ENCODE assay signal across 35 cellular contexts in the genomic region with DNA sequence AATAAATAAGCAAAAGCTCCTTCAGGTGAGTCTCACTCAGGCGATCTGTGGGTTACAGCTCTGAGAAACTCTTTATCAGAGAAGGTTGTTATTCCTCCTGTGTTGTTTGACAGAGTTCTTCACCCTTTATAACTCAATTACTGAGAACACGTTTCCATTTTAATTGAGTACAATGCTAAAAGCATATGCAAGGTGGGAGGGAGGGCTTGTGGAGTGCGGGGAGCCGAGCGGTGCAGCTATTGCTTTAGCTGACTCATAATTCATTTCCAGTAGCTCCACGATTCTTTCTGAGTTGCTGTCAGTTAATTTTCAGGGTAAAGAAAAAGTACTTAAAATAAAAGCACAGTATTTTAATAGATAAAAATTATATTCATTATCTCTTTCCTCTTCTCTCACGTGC.
DNase-seq lines count a peak whose midpoint lies in the region; FAIRE-seq and TF ChIP-seq lines count a peak whose summit lies in the region.
"Had no signal": no experiment of that assay in that cellular context is flagged by ENCODE, and none has a peak within 500 bp of the region (broad histone marks: within the 10 kb centered on the region; RNA-seq: fewer than 3 reads in every experiment).

No MANE protein-coding gene starts in this region.

- no peak overlapping the region for H3K4me2 ChIP-seq in smooth muscle cell
- H3K4me2 ChIP-seq: A549; BLaER1; BLaER1 treated with 17β-estradiol and CSF1 and Interleukin-3, amounts not matched to agents 10 nM and 100 nM had no signal

- H4K20me1 ChIP-seq in smooth muscle cell (ENCODE audit: low read depth) = no peaks in the 10 kb centered on the region
- H4K20me1 ChIP-seq: BLaER1; BLaER1 treated with 17β-estradiol and CSF1 and Interleukin-3, amounts not matched to agents 10 nM and 100 nM had no signal

- H3K36me3 ChIP-seq in smooth muscle cell (ENCODE audit: low read depth) = no peaks in the 10 kb centered on the region
- H3K36me3 ChIP-seq in small intestine (ENCODE audit: control insufficient read depth in 2 of 2, insufficient read depth in 2 of 2, low read length in 2 of 2) = no peaks in the 10 kb centered on the region
- H3K36me3 ChIP-seq: BE2C; BLaER1; BLaER1 treated with 17β-estradiol and CSF1 and Interleukin-3, amounts not matched to agents 10 nM and 100 nM had no signal

- H3K4me1 ChIP-seq in smooth muscle cell (ENCODE audit: low read depth) = no peaks in the 10 kb centered on the region
- no peaks in the 10 kb centered on the region for H3K4me1 ChIP-seq in small intestine (ENCODE audit: control insufficient read depth in 2 of 2, insufficient read depth in 1 of 2, low read depth in 1 of 2, low read length in 1 of 2)
- H3K4me1 ChIP-seq: A549; BE2C; BLaER1; BLaER1 treated with 17β-estradiol and CSF1 and Interleukin-3, amounts not matched to agents 10 nM and 100 nM; Caco-2 had no signal

- WGBS in smooth muscle cell (ENCODE audit: low lambda C conversion rate) = 96% methylated on average over 7 of the region's 7 CpGs
- 77 to 82% (median 82%) methylated on average over 7 of the region's 7 CpGs for WGBS in small intestine, 3 donors

- H3K9ac ChIP-seq in smooth muscle cell (ENCODE audit: low read depth) = no peak overlapping the region
- H3K9ac ChIP-seq: BLaER1; BLaER1 treated with 17β-estradiol and CSF1 and Interleukin-3, amounts not matched to agents 10 nM and 100 nM had no signal

- intact Hi-C loops in head of caudate nucleus (cut with DNase I) = no loop called here

- no peaks in the 10 kb centered on the region for H3F3A ChIP-seq in smooth muscle cell (ENCODE audit: low read depth)

- no peaks in the 10 kb centered on the region for H3K27me3 ChIP-seq in smooth muscle cell (ENCODE audit: low read depth)
- H3K27me3 ChIP-seq in small intestine (ENCODE audit: control insufficient read depth in 2 of 2, insufficient read depth in 2 of 2, low read length in 2 of 2) = no peaks in the 10 kb centered on the region
- H3K27me3 ChIP-seq: BE2C; BLaER1; BLaER1 treated with 17β-estradiol and CSF1 and Interleukin-3, amounts not matched to agents 10 nM and 100 nM had no signal

- FAIRE-seq in HTR-8/SVneo (lab: Jason Lieb, UNC) = no peak
- FAIRE-seq in small intestine (lab: Jason Lieb, UNC) = no peak
- FAIRE-seq: A204.1, A549, D721Med had no signal

- DNase-seq in NCI-H1436 treated with DMSO at 0.1 percent for 48 hours (lab: John Stamatoyannopoulos, UW) (peak; percentile 34), NCI-H1436 (lab: John Stamatoyannopoulos, UW) (no peak), Ammon's horn (ENCODE audit: low spot score) (peak; percentile 52), head of caudate nucleus (peak in 35 of 42 donors; percentile 23 to 78 (median 51)), putamen (ENCODE audit: low spot score) (peak; percentile 47), HTR-8/SVneo (ENCODE audit: insufficient read length, low spot score) (no peak), smooth muscle cell (lab: John Stamatoyannopoulos, UW; ENCODE audit: unreplicated experiment) (no peak), small intestine (no peak)
- DNase-seq: 8988T; ACHN; AML-193; BE2C; C1 segment of cervical spinal cord; Caco-2; Calu3; CD4-positive, alpha-beta memory T cell; CD4-positive, alpha-beta T cell; CD4-positive, CD25-positive, alpha-beta regulatory T cell; CD8-positive, alpha-beta memory T cell; CD8-positive, alpha-beta T cell; COR-L47; DMS 273 treated with DMSO at 0.1 percent for 48 hours; DMS153; DMS53; DMS79; DMS79 treated with DMSO at 0.1 percent for 48 hours; DND-41; EL had no signal

- no peak for TF ChIP-seq CTCF in smooth muscle cell (IDR thresholded peaks at IDR 0.05; ENCODE audit: borderline replicate concordance, insufficient read depth, poor library complexity, severe bottlenecking)

- no peaks in the 10 kb centered on the region for H3K79me2 ChIP-seq in smooth muscle cell (ENCODE audit: low read depth)

- H3K9me3 ChIP-seq in smooth muscle cell (replicated peaks; ENCODE audit: low read depth) (no peaks in the 10 kb centered on the region), small intestine (ENCODE audit: control insufficient read depth, low read depth) (no peaks in the 10 kb centered on the region)
- H3K9me3 ChIP-seq: A549; BE2C; BLaER1; BLaER1 treated with 17β-estradiol and CSF1 and Interleukin-3, amounts not matched to agents 10 nM and 100 nM; Caco-2 had no signal

- H3K4me3 ChIP-seq in smooth muscle cell = no peak overlapping the region
- no peak overlapping the region for H3K4me3 ChIP-seq in small intestine (ENCODE audit: low read depth in 1 of 2, low read length in 2 of 2)
- H3K4me3 ChIP-seq: A549; BLaER1; BLaER1 treated with 17β-estradiol and CSF1 and Interleukin-3, amounts not matched to agents 10 nM and 100 nM had no signal

- H3K27ac ChIP-seq in smooth muscle cell (ENCODE audit: low read depth) (no peak overlapping the region), small intestine (ENCODE audit: low read depth in 1 of 2, low read length in 1 of 2) (no peak overlapping the region)
- H3K27ac ChIP-seq: 22Rv1; A549; BLaER1; BLaER1 treated with 17β-estradiol and CSF1 and Interleukin-3, amounts not matched to agents 10 nM and 100 nM; C4-2B had no signal

- no peak overlapping the region for H2AFZ ChIP-seq in smooth muscle cell (ENCODE audit: low read depth)

Comparison
In these comparisons a context has a peak if more than half of its experiments do, and no peak if none do; other contexts are left out.
1. DNase-seq: peak in NCI-H1436 treated with DMSO at 0.1 percent for 48 hours (single experiment), Ammon's horn (single experiment), head of caudate nucleus (35 of 42) and putamen (single experiment); none in NCI-H1436 (single experiment), HTR-8/SVneo (single experiment), smooth muscle cell (single experiment) and small intestine (single experiment).